22 cellular contexts compared by ENCODE assay signal in the genomic region with DNA sequence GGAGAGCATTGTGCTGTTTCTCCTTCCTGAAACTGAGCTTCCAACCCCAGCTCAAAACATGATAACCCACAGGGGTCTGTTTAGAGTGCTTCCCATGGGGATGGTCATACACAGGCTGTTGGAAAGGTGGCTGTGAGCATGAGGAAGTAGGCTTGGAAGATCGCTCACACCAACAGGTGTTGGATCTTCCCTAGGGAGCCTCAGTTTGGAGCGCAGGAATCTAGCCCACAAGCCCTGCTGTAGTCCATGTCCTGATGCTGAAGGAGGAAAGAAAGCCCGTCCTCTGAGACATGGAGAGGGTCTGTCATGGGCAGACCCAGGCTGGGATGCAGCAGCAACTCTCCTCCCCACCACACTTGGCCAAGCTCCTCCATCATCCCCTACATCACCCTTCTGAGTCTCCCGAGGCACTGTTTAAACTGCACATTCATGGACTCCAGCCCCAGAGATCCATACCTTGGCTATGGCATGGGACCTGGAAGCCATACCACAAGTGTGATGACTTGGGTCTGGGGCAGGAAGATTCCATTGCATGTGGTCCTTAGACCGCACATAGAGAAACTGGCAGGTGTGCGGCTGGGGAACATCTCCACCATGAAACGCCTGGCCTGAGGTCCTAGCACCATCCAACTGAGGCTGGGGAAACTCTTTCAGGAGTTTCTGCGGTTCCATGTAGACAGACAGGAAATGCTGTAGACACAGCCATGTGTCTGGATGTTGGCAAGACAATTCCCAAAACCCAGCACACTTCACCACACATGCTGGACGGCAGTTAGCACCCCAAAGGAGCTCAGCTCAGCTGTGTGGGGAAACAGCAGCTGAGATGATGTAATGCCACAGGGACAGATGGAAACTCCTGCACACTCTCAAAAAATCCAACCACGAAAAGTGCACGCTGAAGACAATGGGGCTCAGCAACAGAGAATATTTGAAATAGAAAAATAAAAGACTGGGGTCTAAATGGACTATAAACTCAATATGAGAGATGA. TPM values are rescaled to one million over a fixed set of nuclear protein-coding genes. Genes with fewer than 3 reads are reported as not detected.
DNase-seq lines count a peak whose midpoint lies in the region; ATAC-seq and TF ChIP-seq lines count a peak whose summit lies in the region.
"Had no signal": no experiment of that assay in that cellular context is flagged by ENCODE, and none has a peak within 500 bp of the region (broad histone marks: within the 10 kb centered on the region; RNA-seq: fewer than 3 reads in every experiment).

No MANE protein-coding gene starts in this region.

- no peaks in the 10 kb centered on the region for H3K36me3 ChIP-seq in adipocyte (ENCODE audit: control insufficient read depth, insufficient read depth, low read length, severe bottlenecking)
- H3K36me3 ChIP-seq: gastroesophageal sphincter, SJSA1, uterus had no signal

- no peaks in the 10 kb centered on the region for H3K36me3 Mint-ChIP-seq in activated naive CD4-positive, alpha-beta T cell treated with anti-CD3 and anti-CD28 coated beads, Interleukin-2, amount 10 ng/mL, durations not matched to agents 7 days and 5 days
- no peaks in the 10 kb centered on the region for H3K36me3 Mint-ChIP-seq in endothelial cell (ENCODE audit: low read depth, unreplicated experiment)
- H3K36me3 Mint-ChIP-seq: memory B cell had no signal

- H3K4me3 Mint-ChIP-seq in activated naive CD4-positive, alpha-beta T cell treated with anti-CD3 and anti-CD28 coated beads, Interleukin-2, amount 10 ng/mL, durations not matched to agents 7 days and 5 days, result no peak overlapping the region
- no peak overlapping the region for H3K4me3 Mint-ChIP-seq in endothelial cell (ENCODE audit: unreplicated experiment)
- H3K4me3 Mint-ChIP-seq: memory B cell; neural crest cell; stimulated activated naive CD8-positive, alpha-beta T cell treated with anti-CD3 and anti-CD28 coated beads, Interleukin-15, amount 100 ng/mL, for 72 hours had no signal

- H3K27me3 Mint-ChIP-seq in activated naive CD4-positive, alpha-beta T cell treated with anti-CD3 and anti-CD28 coated beads, Interleukin-2, amount 10 ng/mL, durations not matched to agents 7 days and 5 days, result no peaks in the 10 kb centered on the region
- H3K27me3 Mint-ChIP-seq in endothelial cell (ENCODE audit: unreplicated experiment), result no peaks in the 10 kb centered on the region
- H3K27me3 Mint-ChIP-seq: stimulated activated naive CD8-positive, alpha-beta T cell treated with anti-CD3 and anti-CD28 coated beads, Interleukin-15, amount 100 ng/mL, for 72 hours had no signal

- DNase-seq in activated naive CD4-positive, alpha-beta T cell treated with anti-CD3 and anti-CD28 coated beads, Interleukin-2, amount 10 ng/mL, durations not matched to agents 7 days and 5 days, result no peak
- DNase-seq in activated naive CD4-positive, alpha-beta T cell (lab: John Stamatoyannopoulos, UW), result no peak
- DNase-seq in adipocyte (ENCODE audit: low read depth), result peak; percentile 14
- DNase-seq in left cardiac atrium, result no peak
- peak; percentile 55 for DNase-seq in superior temporal gyrus (ENCODE audit: extremely low spot score)
- no peak for DNase-seq in NOMO-1 (lab: John Stamatoyannopoulos, UW; ENCODE audit: unreplicated experiment in 2 of 2)
- no peak for DNase-seq in AG08396 (ENCODE audit: low spot score)
- no peak for DNase-seq in endothelial cell (ENCODE audit: low spot score)
- DNase-seq: ACHN; activated effector memory CD4-positive, alpha-beta T cell treated with Interleukin-2 at 50 U/mL for 16 hours; amygdala; COR-L47; GF-D8; NCI-H187 treated with DMSO at 0.1 percent for 48 hours; NCI-H526; OCI-M1; stimulated activated naive CD8-positive, alpha-beta T cell treated with anti-CD3 and anti-CD28 coated beads, Interleukin-15, amount 100 ng/mL, for 72 hours; uterus had no signal

- ATAC-seq in left cardiac atrium, result peak; percentile 50 to 78
- ATAC-seq: gastroesophageal sphincter; stimulated activated naive CD8-positive, alpha-beta T cell treated with anti-CD3 and anti-CD28 coated beads, Interleukin-15, amount 100 ng/mL, for 72 hours had no signal

- H3K9me3 ChIP-seq in adipocyte (ENCODE audit: control insufficient read depth, low read length), result no peaks in the 10 kb centered on the region
- H3K9me3 ChIP-seq: gastroesophageal sphincter, SJSA1, uterus had no signal

- H3K4me1 Mint-ChIP-seq in activated naive CD4-positive, alpha-beta T cell treated with anti-CD3 and anti-CD28 coated beads, Interleukin-2, amount 10 ng/mL, durations not matched to agents 7 days and 5 days, result no peaks in the 10 kb centered on the region
- no peaks in the 10 kb centered on the region for H3K4me1 Mint-ChIP-seq in endothelial cell (ENCODE audit: unreplicated experiment)
- H3K4me1 Mint-ChIP-seq: memory B cell had no signal

- H3K4me3 ChIP-seq in adipocyte (ENCODE audit: low read length), result no peak overlapping the region
- H3K4me3 ChIP-seq: gastroesophageal sphincter, SJSA1, uterus had no signal

- peaks cover 60% of the 10 kb centered on the region for H3K27me3 ChIP-seq in adipocyte (replicated peaks; ENCODE audit: control insufficient read depth, insufficient read depth, low read length)
- H3K27me3 ChIP-seq: gastroesophageal sphincter, SJSA1, uterus had no signal

- peak overlapping the region; percentile 4 for H3K27ac Mint-ChIP-seq in activated naive CD4-positive, alpha-beta T cell treated with anti-CD3 and anti-CD28 coated beads, Interleukin-2, amount 10 ng/mL, durations not matched to agents 7 days and 5 days
- H3K27ac Mint-ChIP-seq in endothelial cell (ENCODE audit: unreplicated experiment), result no peak overlapping the region
- H3K27ac Mint-ChIP-seq: memory B cell had no signal

- TF ChIP-seq CTCF in endothelial cell (IDR thresholded peaks at IDR 0.05; ENCODE audit: unreplicated experiment), result no peak

- no peaks in the 10 kb centered on the region for H3K9me3 Mint-ChIP-seq in activated naive CD4-positive, alpha-beta T cell treated with anti-CD3 and anti-CD28 coated beads, Interleukin-2, amount 10 ng/mL, durations not matched to agents 7 days and 5 days
- no peaks in the 10 kb centered on the region for H3K9me3 Mint-ChIP-seq in endothelial cell (ENCODE audit: unreplicated experiment)
- H3K9me3 Mint-ChIP-seq: memory B cell; neural crest cell; stimulated activated naive CD8-positive, alpha-beta T cell treated with anti-CD3 and anti-CD28 coated beads, Interleukin-15, amount 100 ng/mL, for 72 hours had no signal

- no peaks in the 10 kb centered on the region for H3K4me1 ChIP-seq in adipocyte (ENCODE audit: control insufficient read depth, insufficient read depth, low read length)
- H3K4me1 ChIP-seq: SJSA1, uterus had no signal

- no peak overlapping the region for H3K9ac ChIP-seq in adipocyte (ENCODE audit: low read length)

- intact Hi-C loops in left cardiac atrium (cut with DNase I), result loop anchor here (5.0 to 10.0 kb wide), 2 partner anchors 705 to 1002 kb away; no protein-coding TSS in a partner anchor

- CTCF ChIA-PET in activated naive CD4-positive, alpha-beta T cell treated with anti-CD3 and anti-CD28 coated beads, Interleukin-2, amount 10 ng/mL, durations not matched to agents 7 days and 5 days (lab: Charles Lee), result interaction anchor here (0.7 to 4.4 kb wide), 2 partner anchors 80 to 699 kb away, joined by 3 to 60 read pairs; no protein-coding TSS in a partner anchor

RNA-seq across cellular contexts. Expression of a gene that starts 27.6 kb away (rescaled TPM):
- total RNA-seq in left cardiac atrium, result 1 to 10 TPM; 4.2 to 5.4 TPM
- 11.1 TPM for total RNA-seq in endothelial cell (ENCODE audit: unreplicated experiment)

Comparison
In these comparisons a context has a peak if more than half of its experiments do, and no peak if none do; other contexts are left out.
1. DNase-seq: peak in adipocyte (single experiment) and superior temporal gyrus (single experiment); none in activated naive CD4-positive, alpha-beta T cell treated with anti-CD3 and anti-CD28 coated beads, Interleukin-2, amount 10 ng/mL, durations not matched to agents 7 days and 5 days (single experiment), activated naive CD4-positive, alpha-beta T cell (0 of 4), left cardiac atrium (single experiment), NOMO-1 (0 of 2), AG08396 (single experiment) and endothelial cell (single experiment).